Comparison of ENCODE assay signal across 21 cellular contexts in the genomic region with DNA sequence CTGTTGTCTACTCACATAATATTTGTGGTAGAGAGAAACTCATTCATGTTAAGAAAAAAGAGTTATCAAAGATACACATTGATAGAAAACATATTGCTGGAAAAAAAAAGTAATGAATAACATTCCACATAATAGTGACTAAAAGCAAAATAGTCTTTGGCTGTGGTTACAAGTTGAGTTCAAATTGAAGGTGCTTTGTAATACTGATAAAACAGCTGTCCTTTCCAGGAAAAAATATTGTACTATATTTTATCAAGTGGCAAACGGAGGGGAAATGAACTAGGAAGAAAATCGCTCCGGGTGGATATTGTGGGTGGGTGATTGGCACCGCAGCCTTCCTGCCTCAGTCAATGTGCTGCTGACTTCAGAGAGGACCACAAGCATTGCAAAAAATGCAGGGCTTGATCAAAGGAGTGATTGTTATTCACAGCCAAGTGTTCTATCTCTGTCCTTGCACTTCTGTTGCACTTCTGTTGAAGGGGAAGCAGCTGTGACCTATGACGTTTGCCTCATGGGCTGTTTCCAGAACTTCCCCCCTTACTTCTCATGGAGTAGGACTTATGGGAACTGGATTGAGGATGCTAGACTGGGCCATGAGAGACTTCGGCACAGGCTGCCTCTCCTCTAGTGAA.
DNase-seq lines count a peak whose midpoint lies in the region; ATAC-seq and TF ChIP-seq lines count a peak whose summit lies in the region.
"Had no signal": no experiment of that assay in that cellular context is flagged by ENCODE, and none has a peak within 500 bp of the region (broad histone marks: within the 10 kb centered on the region; RNA-seq: fewer than 3 reads in every experiment).

No MANE protein-coding gene starts in this region.

- ATAC-seq in activated T-cell treated with anti-CD3 and anti-CD28 coated beads, Interleukin-2, amount 50 U/mL, for 4 hours: peak; percentile 18 to 23
- no peak for ATAC-seq in activated CD8-positive, alpha-beta T cell treated with anti-CD3 and anti-CD28 coated beads, Interleukin-2, amount 10 ng/mL, durations not matched to agents 7 days and 5 days
- ATAC-seq in HG03097 (IDR thresholded peaks at IDR 0.05; ENCODE audit: low FRiP score, unreplicated experiment) (no peak), HG02973 (IDR thresholded peaks at IDR 0.05; ENCODE audit: unreplicated experiment) (no peak)
- ATAC-seq: A549, left lung had no signal

- DNase-seq in activated T-cell treated with anti-CD3 and anti-CD28 coated beads, Interleukin-2, amount 50 U/mL, for 4 hours: no peak
- DNase-seq in activated T-cell treated with anti-CD3 and anti-CD28 coated beads for 4 hours: no peak
- peak; percentile 27 for DNase-seq in GDM1 (lab: John Stamatoyannopoulos, UW)
- DNase-seq in activated CD8-positive, alpha-beta T cell treated with anti-CD3 and anti-CD28 coated beads, Interleukin-2, amount 10 ng/mL, durations not matched to agents 7 days and 5 days: no peak
- no peak for DNase-seq in neural crest cell (ENCODE audit: low read depth, low spot score)
- DNase-seq in NOMO-1 (lab: John Stamatoyannopoulos, UW; ENCODE audit: unreplicated experiment in 2 of 2): no peak
- DNase-seq: activated CD8-positive, alpha-beta memory T cell treated with anti-CD3 and anti-CD28 coated beads, Interleukin-2, amount 50 U/mL, for 48 hours; activated effector memory CD4-positive, alpha-beta T cell treated with anti-CD3 and anti-CD28 coated beads, Interleukin-2, amount 50 U/mL, for 16 hours; central memory CD4-positive, alpha-beta T cell; dorsolateral prefrontal cortex; left lung; mesendoderm; NCI-H146; NCI-H446 treated with DMSO at 0.1 percent for 48 hours; SK-N-SH; upper lobe of left lung; WERI-Rb-1 had no signal

- POLR2A ChIA-PET in activated CD8-positive, alpha-beta T cell treated with anti-CD3 and anti-CD28 coated beads, Interleukin-2, amount 10 ng/mL, durations not matched to agents 7 days and 5 days (lab: Charles Lee): no interaction called here

- TF ChIP-seq CTCF in neural crest cell (conservative IDR thresholded peaks at IDR 0.05): no peak

- H3K36me3 Mint-ChIP-seq in activated T-cell treated with anti-CD3 and anti-CD28 coated beads, Interleukin-2, amount 50 U/mL, for 4 hours (ENCODE audit: insufficient read depth): peaks cover 12% of the 10 kb centered on the region
- H3K36me3 Mint-ChIP-seq in activated CD8-positive, alpha-beta T cell treated with anti-CD3 and anti-CD28 coated beads, Interleukin-2, amount 10 ng/mL, durations not matched to agents 7 days and 5 days (ENCODE audit: low read depth): peaks cover 15% of the 10 kb centered on the region
- peaks cover 32% of the 10 kb centered on the region for H3K36me3 Mint-ChIP-seq in neural crest cell (ENCODE audit: low read depth)

- CTCF ChIA-PET in activated CD8-positive, alpha-beta T cell treated with anti-CD3 and anti-CD28 coated beads, Interleukin-2, amount 10 ng/mL, durations not matched to agents 7 days and 5 days (lab: Charles Lee): interaction anchor here (0.7 kb wide), 1 partner anchor 18 kb away, joined by 3 read pairs; no protein-coding TSS in a partner anchor

- H3K4me3 Mint-ChIP-seq in activated T-cell treated with anti-CD3 and anti-CD28 coated beads, Interleukin-2, amount 50 U/mL, for 4 hours: no peak overlapping the region
- no peak overlapping the region for H3K4me3 Mint-ChIP-seq in activated CD8-positive, alpha-beta T cell treated with anti-CD3 and anti-CD28 coated beads, Interleukin-2, amount 10 ng/mL, durations not matched to agents 7 days and 5 days
- no peak overlapping the region for H3K4me3 Mint-ChIP-seq in neural crest cell
- H3K4me3 Mint-ChIP-seq: B cell had no signal

- no peaks in the 10 kb centered on the region for H3K27me3 Mint-ChIP-seq in activated T-cell treated with anti-CD3 and anti-CD28 coated beads, Interleukin-2, amount 50 U/mL, for 4 hours (ENCODE audit: low read depth)
- no peaks in the 10 kb centered on the region for H3K27me3 Mint-ChIP-seq in activated CD8-positive, alpha-beta T cell treated with anti-CD3 and anti-CD28 coated beads, Interleukin-2, amount 10 ng/mL, durations not matched to agents 7 days and 5 days (ENCODE audit: low read depth)
- H3K27me3 Mint-ChIP-seq in neural crest cell (ENCODE audit: low read depth): no peaks in the 10 kb centered on the region
- H3K27me3 Mint-ChIP-seq: B cell had no signal

- H3K4me1 Mint-ChIP-seq in activated T-cell treated with anti-CD3 and anti-CD28 coated beads, Interleukin-2, amount 50 U/mL, for 4 hours (ENCODE audit: low read depth): peaks cover 17% of the 10 kb centered on the region
- H3K4me1 Mint-ChIP-seq in activated CD8-positive, alpha-beta T cell treated with anti-CD3 and anti-CD28 coated beads, Interleukin-2, amount 10 ng/mL, durations not matched to agents 7 days and 5 days (ENCODE audit: low read depth): peaks cover 15% of the 10 kb centered on the region
- peaks cover 11% of the 10 kb centered on the region for H3K4me1 Mint-ChIP-seq in neural crest cell

- peak overlapping the region; percentile 50 for H3K27ac Mint-ChIP-seq in activated CD8-positive, alpha-beta T cell treated with anti-CD3 and anti-CD28 coated beads, Interleukin-2, amount 10 ng/mL, durations not matched to agents 7 days and 5 days
- H3K27ac Mint-ChIP-seq in neural crest cell (ENCODE audit: unreplicated experiment): peak overlapping the region; percentile 7
- H3K27ac Mint-ChIP-seq: B cell had no signal

- H3K9me3 Mint-ChIP-seq in activated T-cell treated with anti-CD3 and anti-CD28 coated beads, Interleukin-2, amount 50 U/mL, for 4 hours: peaks cover 18% of the 10 kb centered on the region
- H3K9me3 Mint-ChIP-seq in activated CD8-positive, alpha-beta T cell treated with anti-CD3 and anti-CD28 coated beads, Interleukin-2, amount 10 ng/mL, durations not matched to agents 7 days and 5 days (ENCODE audit: insufficient read depth): peaks cover 15% of the 10 kb centered on the region
- peaks cover 24% of the 10 kb centered on the region for H3K9me3 Mint-ChIP-seq in neural crest cell

Comparison
In these comparisons a context has a peak if more than half of its experiments do, and no peak if none do; other contexts are left out.
1. ATAC-seq: peak in activated T-cell treated with anti-CD3 and anti-CD28 coated beads, Interleukin-2, amount 50 U/mL, for 4 hours (2 of 2); none in activated CD8-positive, alpha-beta T cell treated with anti-CD3 and anti-CD28 coated beads, Interleukin-2, amount 10 ng/mL, durations not matched to agents 7 days and 5 days (single experiment), HG03097 (single experiment) and HG02973 (single experiment).